Comparison of ENCODE assay signal across 21 cellular contexts in genomic region chr6:4010035-4010434, GRCh38.
A peak's percentile ranks its signal among the peaks of the same experiment; 100 is the strongest.
DNase-seq lines count a peak whose midpoint lies in the region; ATAC-seq and TF ChIP-seq lines count a peak whose summit lies in the region.
"Had no signal": no experiment of that assay in that cellular context is flagged by ENCODE, and none has a peak within 500 bp of the region (broad histone marks: within the 10 kb centered on the region; RNA-seq: fewer than 3 reads in every experiment).

No MANE protein-coding gene starts in this region.

- H3K4me1 Mint-ChIP-seq in MCF 10A (ENCODE audit: insufficient read depth, unreplicated experiment) = peaks cover 21% of the 10 kb centered on the region
- H3K4me1 Mint-ChIP-seq in effector memory CD8-positive, alpha-beta T cell (ENCODE audit: low read depth in 2 of 2) = peaks cover 36 to 53% of the 10 kb centered on the region in 2 donors

- ATAC-seq in effector memory CD8-positive, alpha-beta T cell (replicated peaks) = no peak
- ATAC-seq in HG03159 (IDR thresholded peaks at IDR 0.05; ENCODE audit: unreplicated experiment) (no peak), HG02798 (IDR thresholded peaks at IDR 0.05; ENCODE audit: poor library complexity, unreplicated experiment) (no peak)
- ATAC-seq: HCT116 had no signal

- no TSS peak for BruUV-seq in MCF 10A (replicated peaks; lab: Mats Ljungman, UMichigan)

- no peak overlapping the region for H3K4me3 Mint-ChIP-seq in MCF 10A (ENCODE audit: unreplicated experiment)
- H3K4me3 Mint-ChIP-seq in effector memory CD8-positive, alpha-beta T cell = peak overlapping the region; percentile 41

- H3K27me3 ChIP-seq in breast epithelium = no peaks in the 10 kb centered on the region
- H3K27me3 ChIP-seq: testis had no signal

- peaks cover 36% of the 10 kb centered on the region for H3K36me3 Mint-ChIP-seq in MCF 10A (ENCODE audit: insufficient read depth, unreplicated experiment)
- peaks cover 9% of the 10 kb centered on the region for H3K36me3 Mint-ChIP-seq in effector memory CD8-positive, alpha-beta T cell (ENCODE audit: insufficient read depth)

- no peaks in the 10 kb centered on the region for H3K36me3 ChIP-seq in breast epithelium

- intact Hi-C loops in MCF 10A (cut with micrococcal nuclease) (no loop called here), breast epithelium (cut with DNase I; ENCODE audit: low total_unique reads) (no loop called here)

- H3K27ac ChIP-seq in breast epithelium = no peak overlapping the region
- H3K27ac ChIP-seq: 22Rv1, KMS-11, testis had no signal

- TF ChIP-seq POLR2A in breast epithelium (IDR thresholded peaks at IDR 0.05) = no peak

- no peaks in the 10 kb centered on the region for H3K9me3 ChIP-seq in breast epithelium
- H3K9me3 ChIP-seq: Caco-2, testis had no signal

- POLR2A ChIA-PET in MCF 10A (lab: Yijun Ruan, JAX) = interaction anchor here (1.1 to 3.8 kb wide), 3 partner anchors 8 to 150 kb away, joined by 3 to 22 read pairs (median 20); a partner anchor contains a TSS

- no peaks in the 10 kb centered on the region for H3K4me1 ChIP-seq in breast epithelium
- H3K4me1 ChIP-seq: testis had no signal

- peak overlapping the region; percentile 60 for H3K27ac Mint-ChIP-seq in MCF 10A (ENCODE audit: low read depth, unreplicated experiment)
- peak overlapping the region; percentile 44 to 83 for H3K27ac Mint-ChIP-seq in effector memory CD8-positive, alpha-beta T cell

- CTCF ChIA-PET in MCF 10A (lab: Yijun Ruan, JAX) = interaction anchor here (0.6 to 2.7 kb wide), 3 partner anchors 11 to 585 kb away, joined by 3 to 16 read pairs (median 3); partner anchors contain the start of gene FAM50B

- no peaks in the 10 kb centered on the region for H3K27me3 Mint-ChIP-seq in MCF 10A (ENCODE audit: insufficient read depth, unreplicated experiment)
- no peaks in the 10 kb centered on the region for H3K27me3 Mint-ChIP-seq in effector memory CD8-positive, alpha-beta T cell

- TF ChIP-seq CTCF in MCF 10A (IDR thresholded peaks at IDR 0.05; ENCODE audit: unreplicated experiment) (no peak), breast epithelium (IDR thresholded peaks at IDR 0.05) (no peak)

- peaks cover 8% of the 10 kb centered on the region for H3K9me3 Mint-ChIP-seq in MCF 10A (ENCODE audit: unreplicated experiment)
- H3K9me3 Mint-ChIP-seq in effector memory CD8-positive, alpha-beta T cell = no peaks in the 10 kb centered on the region

- H3K4me3 ChIP-seq in breast epithelium = no peak overlapping the region
- H3K4me3 ChIP-seq: lung, smooth muscle cell, testis had no signal

- DNase-seq in DMS53 (lab: John Stamatoyannopoulos, UW) = peak; percentile 34
- DNase-seq in DMS53 treated with DMSO at 0.1 percent for 48 hours (lab: John Stamatoyannopoulos, UW; ENCODE audit: unreplicated experiment) = no peak
- no peak for DNase-seq in MCF 10A (ENCODE audit: unreplicated experiment)
- no peak for DNase-seq in breast epithelium (ENCODE audit: low spot score in 2 of 2)
- DNase-seq in effector memory CD8-positive, alpha-beta T cell = no peak
- DNase-seq in mucosa of gallbladder (ENCODE audit: low spot score) = no peak
- DNase-seq: Caco-2; effector CD8-positive, alpha-beta T cell; NCI-H748 treated with DMSO at 0.1 percent for 48 hours; nucleus accumbens; Right ventricle myocardium superior; stimulated activated CD4-positive, alpha-beta T cell treated with anti-CD3 and anti-CD28 coated beads, Interleukin-2, amount 100 ng/mL, for 48 hours; SW 1271; testis had no signal
